Comparison of ENCODE assay signal across 9 cellular contexts in the genomic region with DNA sequence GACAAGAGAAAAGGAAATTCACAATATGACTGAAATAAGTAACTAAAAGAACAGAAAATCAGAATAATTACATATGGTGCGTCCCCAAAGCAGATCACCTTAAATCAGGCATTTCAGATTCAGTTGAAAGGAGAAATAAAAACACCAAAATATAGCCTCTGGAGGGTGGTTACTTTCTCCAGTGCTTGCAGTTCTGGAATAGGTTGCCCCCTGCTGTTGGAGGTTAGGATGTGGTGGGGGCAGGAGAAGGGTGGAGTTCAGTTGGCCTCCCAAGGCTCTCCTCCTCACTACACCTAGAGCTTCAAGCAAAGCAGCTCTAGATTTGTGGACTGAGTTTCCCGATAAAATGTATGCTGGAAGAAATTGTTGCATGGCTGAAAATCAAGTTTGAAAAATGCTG.
DNase-seq lines count a peak whose midpoint lies in the region; ATAC-seq and TF ChIP-seq lines count a peak whose summit lies in the region.
"Had no signal": no experiment of that assay in that cellular context is flagged by ENCODE, and none has a peak within 500 bp of the region (broad histone marks: within the 10 kb centered on the region; RNA-seq: fewer than 3 reads in every experiment).

No MANE protein-coding gene starts in this region.

- H3K4me1 ChIP-seq in mammary epithelial cell (ENCODE audit: insufficient read depth, low read length) (no peaks in the 10 kb centered on the region), smooth muscle cell (ENCODE audit: low read depth) (no peaks in the 10 kb centered on the region)

- H3K79me2 ChIP-seq in mammary epithelial cell (ENCODE audit: insufficient read depth, low read length) (no peaks in the 10 kb centered on the region), smooth muscle cell (ENCODE audit: low read depth) (no peaks in the 10 kb centered on the region)

- H3K27ac ChIP-seq in mammary epithelial cell (ENCODE audit: insufficient read depth, low read depth, low read length) (no peak overlapping the region), smooth muscle cell (ENCODE audit: low read depth) (no peak overlapping the region)

- H3K9me3 ChIP-seq in mammary epithelial cell (replicated peaks; ENCODE audit: insufficient read depth, low read length) (no peaks in the 10 kb centered on the region), smooth muscle cell (replicated peaks; ENCODE audit: low read depth) (no peaks in the 10 kb centered on the region)

- H3K4me3 Mint-ChIP-seq in stimulated activated effector memory CD8-positive, alpha-beta T cell treated with anti-CD3 and anti-CD28 coated beads, Interleukin-12 subunit alpha, Interleukin-12 subunit beta, amount 100 ng/mL, for 72 hours, result no peak overlapping the region

- 45% methylated on average over 2 of the region's 2 CpGs for WGBS in mammary epithelial cell (ENCODE audit: low coverage, missing lambda C conversion rate)
- 85% methylated on average over 2 of the region's 2 CpGs for whole genome bisulfite sequencing in smooth muscle cell (ENCODE audit: low lambda C conversion rate)

- H3F3A ChIP-seq in smooth muscle cell (ENCODE audit: low read depth), result no peaks in the 10 kb centered on the region

- H3K9ac ChIP-seq in mammary epithelial cell (ENCODE audit: insufficient read depth, low read length) (no peak overlapping the region), smooth muscle cell (ENCODE audit: low read depth) (no peak overlapping the region)

- DNase-seq in activated CD4-positive, alpha-beta T cell treated with anti-CD3 and anti-CD28 coated beads, Interleukin-2, amount 50 U/mL, for 48 hours, result peak; percentile 1 to 3
- no peak for DNase-seq in activated CD4-positive, alpha-beta T cell treated with anti-CD3 and anti-CD28 coated beads for 4 hours
- DNase-seq in mammary epithelial cell (peak; percentile 46), smooth muscle cell (lab: John Stamatoyannopoulos, UW; ENCODE audit: unreplicated experiment) (no peak), mesenteric fat pad (ENCODE audit: low spot score) (no peak), cardiac septum (ENCODE audit: low spot score) (no peak)
- DNase-seq in stimulated activated effector memory CD8-positive, alpha-beta T cell treated with anti-CD3 and anti-CD28 coated beads, Interleukin-12 subunit alpha, Interleukin-12 subunit beta, amount 100 ng/mL, for 72 hours (ENCODE audit: low spot score in 2 of 2), result no peak

- dilution Hi-C loops in mammary epithelial cell (cut with HindIII; ENCODE audit: low sequenced_read_pairs), result no loop called here

- H4K20me1 ChIP-seq in mammary epithelial cell (ENCODE audit: insufficient read depth, low read length) (no peaks in the 10 kb centered on the region), smooth muscle cell (ENCODE audit: low read depth) (no peaks in the 10 kb centered on the region)

- no peaks in the 10 kb centered on the region for H3K4me1 Mint-ChIP-seq in stimulated activated effector memory CD8-positive, alpha-beta T cell treated with anti-CD3 and anti-CD28 coated beads, Interleukin-12 subunit alpha, Interleukin-12 subunit beta, amount 100 ng/mL, for 72 hours

- in situ Hi-C loops in mammary epithelial cell (cut with MboI; ENCODE audit: low sequenced_read_pairs in 2 of 2), result loop anchor here in 1 of 2 donors (25.0 kb wide), 1 partner anchor 396 kb away; no protein-coding TSS in a partner anchor

- no TSS peak for BruUV-seq in mammary epithelial cell (replicated peaks; lab: Mats Ljungman, UMichigan)

- H3K36me3 ChIP-seq in mammary epithelial cell (ENCODE audit: insufficient read depth, low read length) (no peaks in the 10 kb centered on the region), smooth muscle cell (ENCODE audit: low read depth) (no peaks in the 10 kb centered on the region)

- no peaks in the 10 kb centered on the region for H3K36me3 Mint-ChIP-seq in stimulated activated effector memory CD8-positive, alpha-beta T cell treated with anti-CD3 and anti-CD28 coated beads, Interleukin-12 subunit alpha, Interleukin-12 subunit beta, amount 100 ng/mL, for 72 hours

- no peak overlapping the region for H3K4me2 ChIP-seq in mammary epithelial cell (ENCODE audit: insufficient read depth, low read depth, low read length)
- no peak overlapping the region for H3K4me2 ChIP-seq in smooth muscle cell

- H3K4me3 ChIP-seq in mammary epithelial cell (replicated peaks in 1 of 3; ENCODE audit: insufficient read depth in 1 of 3, low read depth in 2 of 3, low read length in 3 of 3) (no peak overlapping the region), smooth muscle cell (no peak overlapping the region)
- H3K4me3 ChIP-seq: lung had no signal

- ATAC-seq in HG03460 (IDR thresholded peaks at IDR 0.05; ENCODE audit: unreplicated experiment), result peak; percentile 61
- ATAC-seq in stimulated activated effector memory CD8-positive, alpha-beta T cell treated with anti-CD3 and anti-CD28 coated beads, Interleukin-12 subunit alpha, Interleukin-12 subunit beta, amount 100 ng/mL, for 72 hours, result no peak

- no peaks in the 10 kb centered on the region for H3K27me3 ChIP-seq in mammary epithelial cell (ENCODE audit: insufficient read depth, low read length)
- no peaks in the 10 kb centered on the region for H3K27me3 ChIP-seq in smooth muscle cell (ENCODE audit: low read depth)

- no peak overlapping the region for H3K27ac Mint-ChIP-seq in stimulated activated effector memory CD8-positive, alpha-beta T cell treated with anti-CD3 and anti-CD28 coated beads, Interleukin-12 subunit alpha, Interleukin-12 subunit beta, amount 100 ng/mL, for 72 hours

- intact Hi-C loops in mammary epithelial cell (cut with micrococcal nuclease), result loop anchor here (1.0 to 10.0 kb wide), 5 partner anchors 78 to 794 kb away; no protein-coding TSS in a partner anchor
- intact Hi-C loops in cardiac septum (cut with DNase I), result no loop called here

- no peak overlapping the region for H2AFZ ChIP-seq in mammary epithelial cell (ENCODE audit: low read depth, low read length)
- H2AFZ ChIP-seq in smooth muscle cell (ENCODE audit: low read depth), result no peak overlapping the region

- TF ChIP-seq CTCF in mammary epithelial cell (conservative IDR thresholded peaks at IDR 0.05 in 1 of 2, IDR thresholded peaks at IDR 0.05 in 1 of 2; ENCODE audit: extremely low read depth in 1 of 2, insufficient read depth in 1 of 2, low read depth in 1 of 2, low read length in 2 of 2), result peak; percentile 78 to 79
- peak; percentile 28 for TF ChIP-seq CTCF in smooth muscle cell (IDR thresholded peaks at IDR 0.05; ENCODE audit: borderline replicate concordance, insufficient read depth, poor library complexity, severe bottlenecking)

- CTCF ChIA-PET in mammary epithelial cell (lab: Charles Lee; ENCODE audit: low non-redundant PET), result interaction anchor here (0.5 kb wide), 1 partner anchor 46 kb away, joined by 4 read pairs; no protein-coding TSS in a partner anchor

- H3K9me3 Mint-ChIP-seq in stimulated activated effector memory CD8-positive, alpha-beta T cell treated with anti-CD3 and anti-CD28 coated beads, Interleukin-12 subunit alpha, Interleukin-12 subunit beta, amount 100 ng/mL, for 72 hours, result no peaks in the 10 kb centered on the region

Comparison
In these comparisons a context has a peak if more than half of its experiments do, and no peak if none do; other contexts are left out.
1. DNase-seq: peak in activated CD4-positive, alpha-beta T cell treated with anti-CD3 and anti-CD28 coated beads, Interleukin-2, amount 50 U/mL, for 48 hours (2 of 2) and mammary epithelial cell (single experiment); none in activated CD4-positive, alpha-beta T cell treated with anti-CD3 and anti-CD28 coated beads for 4 hours (0 of 2), smooth muscle cell (single experiment), mesenteric fat pad (single experiment), cardiac septum (single experiment) and stimulated activated effector memory CD8-positive, alpha-beta T cell treated with anti-CD3 and anti-CD28 coated beads, Interleukin-12 subunit alpha, Interleukin-12 subunit beta, amount 100 ng/mL, for 72 hours (0 of 2).